ENCODE assay signal across 29 cellular contexts in the genomic region with DNA sequence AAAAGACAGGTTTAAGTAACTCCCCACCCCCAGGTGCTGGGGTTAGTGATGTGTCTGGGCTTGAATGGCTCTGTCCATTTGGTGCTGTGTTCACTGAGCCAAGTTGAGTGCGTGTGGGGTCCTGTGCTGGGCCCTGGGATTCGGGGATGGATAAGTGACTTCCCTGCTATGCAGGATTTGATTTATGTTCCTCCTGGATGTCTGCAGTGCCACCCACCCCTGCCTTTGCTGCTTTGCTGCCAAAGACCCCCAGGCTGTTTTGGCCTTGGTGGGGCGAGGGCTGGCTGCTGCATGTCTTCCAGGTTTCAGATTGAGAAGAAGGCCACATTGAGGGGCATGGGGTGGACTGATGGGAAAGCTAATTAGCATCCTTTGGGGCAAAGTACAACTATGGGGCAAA.
"Had no signal": no experiment of that assay in that cellular context is flagged by ENCODE, and none has a peak within 500 bp of the region (broad histone marks: within the 10 kb centered on the region; RNA-seq: fewer than 3 reads in every experiment).

No MANE protein-coding gene starts in this region.

- H3K4me1 ChIP-seq: colonic mucosa, parathyroid adenoma, prostate gland, stomach, thyroid gland, vagina had no signal

- H3K27me3 Mint-ChIP-seq: dendritic cell treated with granulocyte-macrophage colony-stimulating factor and Interleukin-4, amounts not matched to agents 40 ng/mL and 50 ng/mL, for 4 days; memory B cell; naive B cell; natural killer cell treated with Interleukin-12 subunit alpha and Interleukin-12 subunit beta and Interleukin-15 and Interleukin-18, amount 100 ng/mL, for 72 hours had no signal

- H3K9me3 Mint-ChIP-seq: dendritic cell treated with granulocyte-macrophage colony-stimulating factor and Interleukin-4, amounts not matched to agents 40 ng/mL and 50 ng/mL, for 4 days; memory B cell; naive B cell; natural killer cell treated with Interleukin-12 subunit alpha and Interleukin-12 subunit beta and Interleukin-15 and Interleukin-18, amount 100 ng/mL, for 72 hours; neural crest cell; stimulated activated effector memory CD8-positive, alpha-beta T cell treated with anti-CD3 and anti-CD28 coated beads, Interleukin-12 subunit alpha, Interleukin-12 subunit beta, amount 100 ng/mL, for 72 hours had no signal

- ATAC-seq: esophagus mucosa; gastrocnemius medialis; natural killer cell treated with Interleukin-12 subunit alpha and Interleukin-12 subunit beta and Interleukin-15 and Interleukin-18, amount 100 ng/mL, for 72 hours; right cardiac atrium; stimulated activated effector memory CD8-positive, alpha-beta T cell treated with anti-CD3 and anti-CD28 coated beads, Interleukin-12 subunit alpha, Interleukin-12 subunit beta, amount 100 ng/mL, for 72 hours had no signal

- DNase-seq: colonic mucosa; effector CD8-positive, alpha-beta T cell; endodermal cell; foreskin fibroblast; gastrocnemius medialis; head of caudate nucleus; left ventricle myocardium inferior; naive B cell; right cardiac atrium; stimulated activated CD4-positive, alpha-beta T cell treated with anti-CD3 and anti-CD28 coated beads, Interleukin-2, amount 100 ng/mL, for 24 hours; stimulated activated CD4-positive, alpha-beta T cell treated with anti-CD3 and anti-CD28 coated beads, Interleukin-4, amount 100 ng/mL, for 24 hours; stimulated activated naive CD4-positive, alpha-beta T cell treated with Interleukin-2 at 50 U/mL for 16 hours; stomach; thyroid gland; trophoblast cell had no signal

- H3K4me3 Mint-ChIP-seq: dendritic cell treated with granulocyte-macrophage colony-stimulating factor and Interleukin-4, amounts not matched to agents 40 ng/mL and 50 ng/mL, for 4 days; endodermal cell; memory B cell; naive B cell; natural killer cell treated with Interleukin-12 subunit alpha and Interleukin-12 subunit beta and Interleukin-15 and Interleukin-18, amount 100 ng/mL, for 72 hours; neural crest cell; stimulated activated effector memory CD8-positive, alpha-beta T cell treated with anti-CD3 and anti-CD28 coated beads, Interleukin-12 subunit alpha, Interleukin-12 subunit beta, amount 100 ng/mL, for 72 hours had no signal

- H3K4me3 ChIP-seq: colonic mucosa, gastrocnemius medialis, hepatocyte, left ventricle myocardium inferior, lung, prostate gland, smooth muscle cell, stomach, thyroid gland, vagina had no signal

- H3K27ac ChIP-seq: colonic mucosa, epithelial cell of prostate, gastrocnemius medialis, hepatocyte, left ventricle myocardium inferior, neutrophil, parathyroid adenoma, prostate gland, stomach, thyroid gland, vagina had no signal

- H3K27me3 ChIP-seq: colonic mucosa, gastrocnemius medialis, hepatocyte, neutrophil, stomach, thyroid gland, vagina had no signal

- H3K9me3 ChIP-seq: colonic mucosa, gastrocnemius medialis, left ventricle myocardium inferior, neutrophil, prostate gland, stomach, thyroid gland, vagina had no signal

- H3K36me3 ChIP-seq: colonic mucosa, neutrophil, prostate gland, thyroid gland, vagina had no signal

- H3K36me3 Mint-ChIP-seq: natural killer cell treated with Interleukin-12 subunit alpha and Interleukin-12 subunit beta and Interleukin-15 and Interleukin-18, amount 100 ng/mL, for 72 hours had no signal

- H3K27ac Mint-ChIP-seq: dendritic cell treated with granulocyte-macrophage colony-stimulating factor and Interleukin-4, amounts not matched to agents 40 ng/mL and 50 ng/mL, for 4 days; endodermal cell; memory B cell; natural killer cell treated with Interleukin-12 subunit alpha and Interleukin-12 subunit beta and Interleukin-15 and Interleukin-18, amount 100 ng/mL, for 72 hours; stimulated activated effector memory CD8-positive, alpha-beta T cell treated with anti-CD3 and anti-CD28 coated beads, Interleukin-12 subunit alpha, Interleukin-12 subunit beta, amount 100 ng/mL, for 72 hours had no signal
